ENCODE assay signal across 8 cellular contexts in the genomic region with DNA sequence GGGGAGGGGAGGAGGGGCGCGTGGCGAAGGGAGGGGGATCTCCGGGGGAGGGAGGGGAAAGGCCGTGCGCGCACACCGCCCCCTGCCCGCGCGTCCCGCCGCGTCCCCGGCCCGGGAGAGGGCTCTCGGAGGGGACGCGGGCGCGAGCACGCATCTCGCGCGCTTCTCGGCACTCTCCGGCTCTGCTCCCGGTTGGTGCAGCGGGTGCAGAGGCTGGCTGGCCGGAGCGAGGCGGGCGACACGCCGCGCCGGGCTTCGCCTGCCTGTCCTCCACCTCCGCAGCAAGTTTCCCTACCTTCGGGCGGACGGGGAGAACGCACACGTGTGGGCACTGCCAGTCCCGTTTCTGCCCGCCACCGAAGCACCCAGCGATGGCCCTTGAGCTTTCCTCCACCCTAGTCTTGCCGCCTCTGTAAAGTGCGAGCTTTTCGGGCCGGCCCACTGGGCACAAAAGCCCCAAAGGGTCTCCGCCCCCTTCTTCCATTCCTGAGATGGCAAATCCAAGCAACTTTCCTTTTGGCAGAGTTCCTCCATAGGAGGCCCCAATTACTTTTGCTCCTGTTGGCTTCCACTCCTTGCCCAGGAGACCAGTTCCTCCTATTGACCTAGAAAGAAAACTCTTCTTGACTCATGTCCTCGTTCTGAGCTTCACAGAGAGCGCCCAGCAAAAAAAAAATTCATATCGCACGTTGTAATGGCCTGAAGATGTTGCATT. TPM values are rescaled to one million over a fixed set of nuclear protein-coding genes. Genes with fewer than 3 reads are reported as not detected.
DNase-seq lines count a peak whose midpoint lies in the region; ATAC-seq and TF ChIP-seq lines count a peak whose summit lies in the region.

No MANE protein-coding gene starts in this region.

- H3K27me3 ChIP-seq in SJCRH30 (no peaks in the 10 kb centered on the region), cardiac muscle cell (no peaks in the 10 kb centered on the region), parathyroid adenoma (ENCODE audit: control insufficient read depth, insufficient read depth, low read length) (no peaks in the 10 kb centered on the region)

- H3K9ac ChIP-seq in parathyroid adenoma = no peak overlapping the region

- WGBS in urinary bladder = under 1% methylated on average over 56 of the region's 57 CpGs

- H3K36me3 ChIP-seq in SJCRH30 (peaks cover 25% of the 10 kb centered on the region), cardiac muscle cell (peaks cover 38% of the 10 kb centered on the region), parathyroid adenoma (ENCODE audit: control insufficient read depth, insufficient read depth, low read length) (no peaks in the 10 kb centered on the region), urinary bladder (ENCODE audit: insufficient read depth) (no peaks in the 10 kb centered on the region)

- H3K4me3 ChIP-seq in Jurkat, Clone E6-1 (ENCODE audit: low read length) = peak overlapping the region; percentile 86
- peak overlapping the region; percentile 73 for H3K4me3 ChIP-seq in SJCRH30
- peak overlapping the region; percentile 51 for H3K4me3 ChIP-seq in cardiac muscle cell
- H3K4me3 ChIP-seq in parathyroid adenoma (ENCODE audit: low read depth, low read length) = peak overlapping the region; percentile 72
- H3K4me3 ChIP-seq in urinary bladder (ENCODE audit: low read depth, low read length) = peak overlapping the region; percentile 66

- peaks cover 10% of the 10 kb centered on the region for H3K79me2 ChIP-seq in parathyroid adenoma

- H3K9me3 ChIP-seq in SJCRH30 (replicated peaks) = no peaks in the 10 kb centered on the region
- no peaks in the 10 kb centered on the region for H3K9me3 ChIP-seq in cardiac muscle cell (ENCODE audit: low read depth)
- no peaks in the 10 kb centered on the region for H3K9me3 ChIP-seq in parathyroid adenoma (ENCODE audit: control insufficient read depth, low read length)

- peak overlapping the region; percentile 79 for H3K4me2 ChIP-seq in parathyroid adenoma (ENCODE audit: low read length)

- H2AFZ ChIP-seq in parathyroid adenoma = peak overlapping the region; percentile 90

- ATAC-seq in GM21737 (IDR thresholded peaks at IDR 0.05; ENCODE audit: unreplicated experiment) = peak; percentile 49

- H3K4me1 ChIP-seq in SJCRH30 = peaks cover 5% of the 10 kb centered on the region; the same call in 1 of the 2 replicates
- H3K4me1 ChIP-seq in cardiac muscle cell (ENCODE audit: low read depth) = peaks cover 25% of the 10 kb centered on the region
- peaks cover 42% of the 10 kb centered on the region for H3K4me1 ChIP-seq in parathyroid adenoma
- H3K4me1 ChIP-seq in urinary bladder (ENCODE audit: insufficient read depth) = no peaks in the 10 kb centered on the region

- DNase-seq in ELF-1 (ENCODE audit: low read depth, low spot score) = peak; percentile 77
- DNase-seq in Jurkat, Clone E6-1 (ENCODE audit: low read depth, low spot score) = no peak
- DNase-seq in SJCRH30 = peak; percentile 82
- DNase-seq in activated naive CD8-positive, alpha-beta T cell treated with anti-CD3 and anti-CD28 coated beads, Interleukin-2, amount 50 U/mL, for 16 hours (ENCODE audit: low read depth, low spot score) = peak; percentile 47
- peak; percentile 82 to 90 for DNase-seq in cardiac muscle cell (ENCODE audit: low read depth in 1 of 2, low spot score in 1 of 2)

- TF ChIP-seq CTCF in cardiac muscle cell (IDR thresholded peaks at IDR 0.05; ENCODE audit: low read depth, low read length) (no peak), parathyroid adenoma (IDR thresholded peaks at IDR 0.05) (no peak)

- H3K27ac ChIP-seq in SJCRH30 (peak overlapping the region; percentile 64; the same call in 1 of the 2 replicates), cardiac muscle cell (peak overlapping the region; percentile 91), parathyroid adenoma (peak overlapping the region; percentile 92), urinary bladder (ENCODE audit: low read depth) (peak overlapping the region; percentile 93)

RNA-seq across cellular contexts. Expression of gene CSAD, which starts 0.4 kb away (rescaled TPM):
- polyA plus RNA-seq in Jurkat, Clone E6-1 (2012; ENCODE audit: insufficient read depth, insufficient read length) = 13.0 TPM
- 1.7 and 3.3 TPM in 2 replicates for total RNA-seq in SJCRH30 (2014; rRNA removed; shearing (Covaris generic))
- total RNA-seq in cardiac muscle cell = 11.4 and 29.4 TPM in 2 replicates
- polyA plus RNA-seq in cardiac muscle cell = 7.2 and 18.0 TPM in 2 replicates
- 36.9 TPM for total RNA-seq in urinary bladder
- polyA plus RNA-seq in urinary bladder = 19.1 TPM

RNA-seq across cellular contexts. Expression of gene ZNF740, which starts 0.6 kb away (rescaled TPM):
- polyA plus RNA-seq in Jurkat, Clone E6-1 (2012; ENCODE audit: insufficient read depth, insufficient read length) = 37.8 TPM
- total RNA-seq in SJCRH30 (2014; rRNA removed; shearing (Covaris generic)) = 17.4 and 17.8 TPM in 2 replicates
- 15.6 and 20.5 TPM in 2 replicates for total RNA-seq in cardiac muscle cell
- 4.4 and 16.6 TPM in 2 replicates for polyA plus RNA-seq in cardiac muscle cell
- total RNA-seq in urinary bladder = 22.9 TPM
- polyA plus RNA-seq in urinary bladder = 13.5 TPM

RNA-seq across cellular contexts. Expression of gene ITGB7, which starts 26.0 kb away (rescaled TPM):
- polyA plus RNA-seq in Jurkat, Clone E6-1 (2012; ENCODE audit: insufficient read depth, insufficient read length) = 7.0 TPM
- not detected in 2 replicates for total RNA-seq in SJCRH30 (2014; rRNA removed; shearing (Covaris generic))
- 0.25 and 1.1 TPM in 2 replicates for total RNA-seq in cardiac muscle cell
- 0.55 and 0.86 TPM in 2 replicates for polyA plus RNA-seq in cardiac muscle cell
- total RNA-seq in urinary bladder = 1.6 TPM
- 1.7 TPM for polyA plus RNA-seq in urinary bladder

RNA-seq across cellular contexts. Expression of gene RARG, which starts 50.9 kb away (rescaled TPM):
- polyA plus RNA-seq in Jurkat, Clone E6-1 (2012; ENCODE audit: insufficient read depth, insufficient read length) = 8.4 TPM
- 5.0 and 5.5 TPM in 2 replicates for total RNA-seq in SJCRH30 (2014; rRNA removed; shearing (Covaris generic))
- total RNA-seq in cardiac muscle cell (15.5 and 30.4 TPM in 2 replicates), urinary bladder (37.8 TPM)
- polyA plus RNA-seq in cardiac muscle cell (13.0 and 19.2 TPM in 2 replicates), urinary bladder (30.5 TPM)
